ENCODE assay signal across 8 cellular contexts in genomic region chr17:80476877-80477646, GRCh38. TPM values are rescaled to one million over a fixed set of nuclear protein-coding genes. Genes with fewer than 3 reads are reported as not detected.
DNase-seq lines count a peak whose midpoint lies in the region; ATAC-seq and TF ChIP-seq lines count a peak whose summit lies in the region.

No MANE protein-coding gene starts in this region.

- in situ Hi-C loops in HAP-1 (cut with MboI; ENCODE audit: low sequenced_read_pairs): no loop called here

- no peak for TF ChIP-seq EP300 in ovary (IDR thresholded peaks at IDR 0.05)

- H3K4me3 ChIP-seq in HAP-1 (peak overlapping the region; percentile 45), ovary (peak overlapping the region; percentile 26)

- 1 to 3% (median 2%) methylated on average over 63 to 84 of the region's 84 CpGs for WGBS in ovary, 3 donors

- intact Hi-C loops in ovary (cut with DNase I): loop anchor here in 1 of 4 donors (5.0 kb wide), 2 partner anchors 380 to 510 kb away; no protein-coding TSS in a partner anchor

- H3K27me3 ChIP-seq in HAP-1 (ENCODE audit: low read depth): peaks cover 7% of the 10 kb centered on the region; the same call in 1 of the 2 replicates
- peaks cover 23% of the 10 kb centered on the region for H3K27me3 ChIP-seq in ovary

- H3K9me3 ChIP-seq in HAP-1 (no peaks in the 10 kb centered on the region), ovary (no peaks in the 10 kb centered on the region)

- DNase-seq in NCI-H2227 (lab: John Stamatoyannopoulos, UW; ENCODE audit: unreplicated experiment) (peak; percentile 72), NCI-H2227 treated with DMSO at 0.1 percent for 48 hours (lab: John Stamatoyannopoulos, UW) (no peak), HAP-1 (ENCODE audit: low spot score in 2 of 2) (peak; percentile 56 to 79), astrocyte of the hippocampus (ENCODE audit: low read depth, low spot score) (peak; percentile 28), ovary (no peak), mucosa of gallbladder (ENCODE audit: low spot score) (no peak)

- no peaks in the 10 kb centered on the region for H3K4me1 ChIP-seq in HAP-1
- peaks cover 3% of the 10 kb centered on the region for H3K4me1 ChIP-seq in ovary (ENCODE audit: insufficient read depth)

- no peak for ATAC-seq in HG03378 (IDR thresholded peaks at IDR 0.05; ENCODE audit: unreplicated experiment)
- no peak for ATAC-seq in HG02623 (IDR thresholded peaks at IDR 0.05; ENCODE audit: unreplicated experiment)

- H3K27ac ChIP-seq in ovary: no peak overlapping the region

- TF ChIP-seq POLR2A in ovary (IDR thresholded peaks at IDR 0.05): no peak

- peaks cover 14% of the 10 kb centered on the region for H3K36me3 ChIP-seq in HAP-1 (replicated peaks)
- no peaks in the 10 kb centered on the region for H3K36me3 ChIP-seq in ovary

- no peak for TF ChIP-seq CTCF in ovary (IDR thresholded peaks at IDR 0.05)

RNA-seq across cellular contexts. Expression of gene NPTX1, which starts 0.7 kb away (rescaled TPM):
- total RNA-seq in ovary (10 to 100 TPM in 1 of 7 donors, under 1 TPM in 5, not detected in 1; 0.10 to 19.8 (median 0.51) TPM), mucosa of gallbladder (5.7 TPM)
- under 1 TPM; 0.02 to 0.18 TPM for polyA plus RNA-seq in ovary

Comparison
In these comparisons a context has a peak if more than half of its experiments do, and no peak if none do; other contexts are left out.
1. DNase-seq: peak in NCI-H2227 (single experiment), HAP-1 (2 of 2) and astrocyte of the hippocampus (single experiment); none in NCI-H2227 treated with DMSO at 0.1 percent for 48 hours (single experiment), ovary (0 of 5) and mucosa of gallbladder (single experiment).